ENCODE assay signal across 1 cellular context in the genomic region with DNA sequence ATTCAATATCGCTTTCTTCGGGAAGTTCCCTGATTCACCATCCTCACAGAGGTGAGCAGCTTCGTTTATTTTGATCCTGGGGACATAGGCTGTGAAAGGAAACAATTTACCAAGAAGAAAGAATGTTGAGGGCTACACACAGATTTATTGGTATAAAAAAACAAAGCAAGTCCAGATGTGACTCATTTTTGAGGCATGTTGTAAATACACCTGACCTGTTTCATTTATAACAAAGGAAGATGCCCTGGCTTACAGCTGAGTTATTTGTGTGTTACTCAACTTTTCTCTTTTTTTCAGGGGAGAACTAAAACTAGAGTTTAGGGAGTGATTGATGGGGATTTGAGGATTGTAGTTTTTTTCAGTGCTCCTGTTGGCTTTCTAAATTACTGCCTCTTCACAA.
TF ChIP-seq lines count a peak whose summit lies in the region.

No MANE protein-coding gene starts in this region.

TF ChIP-seq in HepG2, 621 proteins besides CTCF, POLR2A, EP300 and RAD21 (continued from another document):
- TF ChIP-seq, protein P1, sequence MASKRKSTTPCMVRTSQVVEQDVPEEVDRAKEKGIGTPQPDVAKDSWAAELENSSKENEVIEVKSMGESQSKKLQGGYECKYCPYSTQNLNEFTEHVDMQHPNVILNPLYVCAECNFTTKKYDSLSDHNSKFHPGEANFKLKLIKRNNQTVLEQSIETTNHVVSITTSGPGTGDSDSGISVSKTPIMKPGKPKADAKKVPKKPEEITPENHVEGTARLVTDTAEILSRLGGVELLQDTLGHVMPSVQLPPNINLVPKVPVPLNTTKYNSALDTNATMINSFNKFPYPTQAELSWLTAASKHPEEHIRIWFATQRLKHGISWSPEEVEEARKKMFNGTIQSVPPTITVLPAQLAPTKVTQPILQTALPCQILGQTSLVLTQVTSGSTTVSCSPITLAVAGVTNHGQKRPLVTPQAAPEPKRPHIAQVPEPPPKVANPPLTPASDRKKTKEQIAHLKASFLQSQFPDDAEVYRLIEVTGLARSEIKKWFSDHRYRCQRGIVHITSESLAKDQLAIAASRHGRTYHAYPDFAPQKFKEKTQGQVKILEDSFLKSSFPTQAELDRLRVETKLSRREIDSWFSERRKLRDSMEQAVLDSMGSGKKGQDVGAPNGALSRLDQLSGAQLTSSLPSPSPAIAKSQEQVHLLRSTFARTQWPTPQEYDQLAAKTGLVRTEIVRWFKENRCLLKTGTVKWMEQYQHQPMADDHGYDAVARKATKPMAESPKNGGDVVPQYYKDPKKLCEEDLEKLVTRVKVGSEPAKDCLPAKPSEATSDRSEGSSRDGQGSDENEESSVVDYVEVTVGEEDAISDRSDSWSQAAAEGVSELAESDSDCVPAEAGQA (IDR thresholded peaks at IDR 0.05; ENCODE audit: low read depth) = no peak
- TF ChIP-seq, protein P1 (CRISPR knock-in tag; IDR thresholded peaks at IDR 0.05; ENCODE audit: borderline replicate concordance) = no peak
